Comparison of ENCODE assay signal across 23 cellular contexts in the genomic region with DNA sequence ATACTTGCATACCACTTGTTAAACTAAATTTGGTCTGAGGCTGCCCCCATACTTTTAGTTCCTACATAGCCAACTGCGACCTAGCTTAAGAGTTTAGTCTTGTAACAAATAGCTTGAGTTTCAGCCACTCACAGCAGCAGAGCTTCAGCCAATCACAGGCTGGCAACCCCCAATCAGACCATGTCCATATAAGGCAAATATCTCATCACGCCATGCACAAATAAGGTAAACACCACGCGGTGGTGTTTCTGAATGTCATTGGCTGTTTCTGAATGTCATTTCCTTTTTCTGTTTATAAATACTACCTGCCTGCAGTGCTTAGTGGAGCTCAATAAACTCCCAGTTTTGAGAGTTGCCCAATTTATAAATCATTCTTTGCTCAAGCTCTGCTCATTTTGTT.
"Had no signal": no experiment of that assay in that cellular context is flagged by ENCODE, and none has a peak within 500 bp of the region (broad histone marks: within the 10 kb centered on the region; RNA-seq: fewer than 3 reads in every experiment).

No MANE protein-coding gene starts in this region.

- H3K4me3 Mint-ChIP-seq: activated CD4-positive, alpha-beta memory T cell treated with anti-CD3 and anti-CD28 coated beads, Interleukin-2, amount 10 ng/mL, durations not matched to agents 7 days and 5 days; activated CD4-positive, alpha-beta T cell treated with anti-CD3 and anti-CD28 coated beads, Interleukin-2, amount 10 ng/mL, durations not matched to agents 24 days and 14 days; activated CD8-positive, alpha-beta memory T cell treated with anti-CD3 and anti-CD28 coated beads, Interleukin-2, amount 10 ng/mL, durations not matched to agents 7 days and 5 days; activated naive CD4-positive, alpha-beta T cell treated with anti-CD3 and anti-CD28 coated beads, Interleukin-2, amount 10 ng/mL, durations not matched to agents 7 days and 5 days; memory B cell; nephron progenitor cell; stimulated activated effector memory CD8-positive, alpha-beta T cell treated with anti-CD3 and anti-CD28 coated beads, Interleukin-12 subunit alpha, Interleukin-12 subunit beta, amount 100 ng/mL, for 72 hours; stimulated activated naive CD8-positive, alpha-beta T cell treated with anti-CD3 and anti-CD28 coated beads, Interleukin-15, amount 100 ng/mL, for 72 hours had no signal

- H3K36me3 Mint-ChIP-seq: activated CD8-positive, alpha-beta memory T cell treated with anti-CD3 and anti-CD28 coated beads, Interleukin-2, amount 10 ng/mL, durations not matched to agents 7 days and 5 days; activated naive CD4-positive, alpha-beta T cell treated with anti-CD3 and anti-CD28 coated beads, Interleukin-2, amount 10 ng/mL, durations not matched to agents 7 days and 5 days; memory B cell; stimulated activated effector memory CD8-positive, alpha-beta T cell treated with anti-CD3 and anti-CD28 coated beads, Interleukin-12 subunit alpha, Interleukin-12 subunit beta, amount 100 ng/mL, for 72 hours had no signal

- H3K27me3 ChIP-seq: heart left ventricle, tibial artery had no signal

- H3K4me3 ChIP-seq: coronary artery, heart left ventricle, mucosa of descending colon, skin epidermis, tibial artery had no signal

- H3K27me3 Mint-ChIP-seq: activated CD4-positive, alpha-beta memory T cell treated with anti-CD3 and anti-CD28 coated beads, Interleukin-2, amount 10 ng/mL, durations not matched to agents 7 days and 5 days; activated CD4-positive, alpha-beta T cell treated with anti-CD3 and anti-CD28 coated beads, Interleukin-2, amount 10 ng/mL, durations not matched to agents 24 days and 14 days; activated CD8-positive, alpha-beta memory T cell treated with anti-CD3 and anti-CD28 coated beads, Interleukin-2, amount 10 ng/mL, durations not matched to agents 7 days and 5 days; activated naive CD4-positive, alpha-beta T cell treated with anti-CD3 and anti-CD28 coated beads, Interleukin-2, amount 10 ng/mL, durations not matched to agents 7 days and 5 days; memory B cell; stimulated activated naive CD8-positive, alpha-beta T cell treated with anti-CD3 and anti-CD28 coated beads, Interleukin-15, amount 100 ng/mL, for 72 hours had no signal

- H2AFZ ChIP-seq: parathyroid adenoma had no signal

- H3K36me3 ChIP-seq: heart left ventricle, tibial artery had no signal

- H3K4me1 Mint-ChIP-seq: activated CD4-positive, alpha-beta memory T cell treated with anti-CD3 and anti-CD28 coated beads, Interleukin-2, amount 10 ng/mL, durations not matched to agents 7 days and 5 days; activated CD4-positive, alpha-beta T cell treated with anti-CD3 and anti-CD28 coated beads, Interleukin-2, amount 10 ng/mL, durations not matched to agents 24 days and 14 days; activated CD8-positive, alpha-beta memory T cell treated with anti-CD3 and anti-CD28 coated beads, Interleukin-2, amount 10 ng/mL, durations not matched to agents 7 days and 5 days; activated naive CD4-positive, alpha-beta T cell treated with anti-CD3 and anti-CD28 coated beads, Interleukin-2, amount 10 ng/mL, durations not matched to agents 7 days and 5 days; memory B cell; nephron progenitor cell; stimulated activated effector memory CD8-positive, alpha-beta T cell treated with anti-CD3 and anti-CD28 coated beads, Interleukin-12 subunit alpha, Interleukin-12 subunit beta, amount 100 ng/mL, for 72 hours; stimulated activated naive CD8-positive, alpha-beta T cell treated with anti-CD3 and anti-CD28 coated beads, Interleukin-15, amount 100 ng/mL, for 72 hours had no signal

- H3K27ac ChIP-seq: coronary artery, heart left ventricle, parathyroid adenoma, skin epidermis, tibial artery had no signal

- H3K9me3 Mint-ChIP-seq: activated CD4-positive, alpha-beta T cell treated with anti-CD3 and anti-CD28 coated beads, Interleukin-2, amount 10 ng/mL, durations not matched to agents 24 days and 14 days; activated naive CD4-positive, alpha-beta T cell treated with anti-CD3 and anti-CD28 coated beads, Interleukin-2, amount 10 ng/mL, durations not matched to agents 7 days and 5 days had no signal

- DNase-seq: activated CD4-positive, alpha-beta memory T cell treated with anti-CD3 and anti-CD28 coated beads, Interleukin-2, amount 10 ng/mL, durations not matched to agents 7 days and 5 days; activated CD4-positive, alpha-beta T cell treated with anti-CD3 and anti-CD28 coated beads, Interleukin-2, amount 10 ng/mL, durations not matched to agents 24 days and 14 days; activated CD8-positive, alpha-beta memory T cell treated with anti-CD3 and anti-CD28 coated beads, Interleukin-2, amount 10 ng/mL, durations not matched to agents 7 days and 5 days; activated effector memory CD4-positive, alpha-beta T cell treated with anti-CD3 and anti-CD28 coated beads, Interleukin-2, amount 50 U/mL, for 16 hours; activated naive CD4-positive, alpha-beta T cell treated with anti-CD3 and anti-CD28 coated beads, Interleukin-2, amount 10 ng/mL, durations not matched to agents 7 days and 5 days; activated T-cell treated with anti-CD3 and anti-CD28 coated beads for 4 hours; amygdala; cerebellar nuclear complex; heart left ventricle; left colon; mucosa of descending colon; nephron progenitor cell; nucleus accumbens; right cardiac atrium; stimulated activated CD4-positive, alpha-beta T cell treated with anti-CD3 and anti-CD28 coated beads, Interleukin-2, amount 100 ng/mL, for 24 hours; stimulated activated naive CD8-positive, alpha-beta T cell treated with anti-CD3 and anti-CD28 coated beads, Interleukin-15, amount 100 ng/mL, for 72 hours; tibial artery had no signal

- H3K9ac ChIP-seq: parathyroid adenoma had no signal

- H3K4me1 ChIP-seq: heart left ventricle, parathyroid adenoma, tibial artery had no signal

- H3K9me3 ChIP-seq: mucosa of descending colon, tibial artery had no signal

- ATAC-seq: activated CD4-positive, CD25-positive, alpha-beta regulatory T cell treated with anti-CD3 and anti-CD28 coated beads, Interleukin-2, amount 50 U/mL, for 24 hours; activated CD8-positive, alpha-beta memory T cell treated with anti-CD3 and anti-CD28 coated beads, Interleukin-2, amount 10 ng/mL, durations not matched to agents 7 days and 5 days; heart left ventricle; left colon; mucosa of descending colon; right cardiac atrium; stimulated activated effector memory CD8-positive, alpha-beta T cell treated with anti-CD3 and anti-CD28 coated beads, Interleukin-12 subunit alpha, Interleukin-12 subunit beta, amount 100 ng/mL, for 72 hours; stimulated activated naive CD8-positive, alpha-beta T cell treated with anti-CD3 and anti-CD28 coated beads, Interleukin-15, amount 100 ng/mL, for 72 hours had no signal

- H3K27ac Mint-ChIP-seq: activated CD4-positive, alpha-beta memory T cell treated with anti-CD3 and anti-CD28 coated beads, Interleukin-2, amount 10 ng/mL, durations not matched to agents 7 days and 5 days; activated CD4-positive, alpha-beta T cell treated with anti-CD3 and anti-CD28 coated beads, Interleukin-2, amount 10 ng/mL, durations not matched to agents 24 days and 14 days; activated CD8-positive, alpha-beta memory T cell treated with anti-CD3 and anti-CD28 coated beads, Interleukin-2, amount 10 ng/mL, durations not matched to agents 7 days and 5 days; activated naive CD4-positive, alpha-beta T cell treated with anti-CD3 and anti-CD28 coated beads, Interleukin-2, amount 10 ng/mL, durations not matched to agents 7 days and 5 days; memory B cell; stimulated activated effector memory CD8-positive, alpha-beta T cell treated with anti-CD3 and anti-CD28 coated beads, Interleukin-12 subunit alpha, Interleukin-12 subunit beta, amount 100 ng/mL, for 72 hours; stimulated activated naive CD8-positive, alpha-beta T cell treated with anti-CD3 and anti-CD28 coated beads, Interleukin-15, amount 100 ng/mL, for 72 hours had no signal

- H3K79me2 ChIP-seq: parathyroid adenoma had no signal
